In genomic region chr11:72735495-72736027, GRCh38 we compare ENCODE assay signal across 9 cellular contexts. TPM values are rescaled to one million over a fixed set of nuclear protein-coding genes. Genes with fewer than 3 reads are reported as not detected.
DNase-seq lines count a peak whose midpoint lies in the region; ATAC-seq and TF ChIP-seq lines count a peak whose summit lies in the region.
"Had no signal": no experiment of that assay in that cellular context is flagged by ENCODE, and none has a peak within 500 bp of the region (broad histone marks: within the 10 kb centered on the region; RNA-seq: fewer than 3 reads in every experiment).

No MANE protein-coding gene starts in this region.

- H3K79me2 ChIP-seq in mesendoderm (ENCODE audit: control insufficient read depth, insufficient read depth, low read length), result peaks cover 47% of the 10 kb centered on the region

- H3K36me3 ChIP-seq in mesendoderm (ENCODE audit: control insufficient read depth, insufficient read depth, low read length) (no peaks in the 10 kb centered on the region), mucosa of descending colon (ENCODE audit: low read depth) (no peaks in the 10 kb centered on the region)

- H3K4me1 Mint-ChIP-seq in dendritic cell treated with granulocyte-macrophage colony-stimulating factor and Interleukin-4, amounts not matched to agents 40 ng/mL and 50 ng/mL, for 4 days (ENCODE audit: low read depth), result peaks cover 88% of the 10 kb centered on the region

- ATAC-seq in mucosa of descending colon, result no peak
- no peak for ATAC-seq in HG02571 (IDR thresholded peaks at IDR 0.05; ENCODE audit: unreplicated experiment)

- no peak overlapping the region for H2AK5ac ChIP-seq in mesendoderm (ENCODE audit: low read length)

- no peaks in the 10 kb centered on the region for H3K27me3 Mint-ChIP-seq in dendritic cell treated with granulocyte-macrophage colony-stimulating factor and Interleukin-4, amounts not matched to agents 40 ng/mL and 50 ng/mL, for 4 days

- H3K27ac Mint-ChIP-seq in dendritic cell treated with granulocyte-macrophage colony-stimulating factor and Interleukin-4, amounts not matched to agents 40 ng/mL and 50 ng/mL, for 4 days, result peak overlapping the region; percentile 90

- peaks cover 66% of the 10 kb centered on the region for H3K36me3 Mint-ChIP-seq in dendritic cell treated with granulocyte-macrophage colony-stimulating factor and Interleukin-4, amounts not matched to agents 40 ng/mL and 50 ng/mL, for 4 days (ENCODE audit: low read depth)

- peaks cover 25% of the 10 kb centered on the region for H3K79me1 ChIP-seq in mesendoderm (ENCODE audit: low read length)

- peak overlapping the region; percentile 21 for H2BK5ac ChIP-seq in mesendoderm (ENCODE audit: low read length)

- no peaks in the 10 kb centered on the region for H3K9me3 ChIP-seq in mucosa of descending colon

- peak overlapping the region; percentile 29 for H3K56ac ChIP-seq in mesendoderm (ENCODE audit: low read length)

- H4K5ac ChIP-seq in mesendoderm (ENCODE audit: low read length), result no peak overlapping the region

- H3K27me3 ChIP-seq in mesendoderm (ENCODE audit: insufficient read depth, low read length, poor library complexity), result no peaks in the 10 kb centered on the region

- no peak overlapping the region for H3K18ac ChIP-seq in mesendoderm (ENCODE audit: low read length)

- H3K9me3 Mint-ChIP-seq in dendritic cell treated with granulocyte-macrophage colony-stimulating factor and Interleukin-4, amounts not matched to agents 40 ng/mL and 50 ng/mL, for 4 days, result peaks cover 15% of the 10 kb centered on the region

- intact Hi-C loops in dendritic cell treated with granulocyte-macrophage colony-stimulating factor and Interleukin-4, amounts not matched to agents 40 ng/mL and 50 ng/mL, for 4 days (cut with micrococcal nuclease), result loop anchor here (1.0 to 5.0 kb wide), 3 partner anchors 13 to 72 kb away; partner anchors contain the start of gene ARAP1
- intact Hi-C loops in mucosa of descending colon (cut with DNase I, micrococcal nuclease), result no loop called here

- no peak overlapping the region for H3K23ac ChIP-seq in mesendoderm (ENCODE audit: low read length)

- H2BK15ac ChIP-seq in mesendoderm (replicated peaks; ENCODE audit: low read depth), result no peak overlapping the region

- peak; percentile 70 for DNase-seq in CD1c-positive myeloid dendritic cell (ENCODE audit: extremely low spot score)
- peak; percentile 19 for DNase-seq in LoVo (ENCODE audit: low spot score)
- DNase-seq in mesendoderm, result peak; percentile 98
- DNase-seq in NCI-H1048 (lab: John Stamatoyannopoulos, UW), result no peak
- DNase-seq in mucosa of descending colon, result no peak
- DNase-seq in NCI-H748 (lab: John Stamatoyannopoulos, UW; ENCODE audit: unreplicated experiment), result no peak
- DNase-seq: stimulated activated CD4-positive, alpha-beta T cell treated with anti-CD3 and anti-CD28 coated beads, Interleukin-4, amount 100 ng/mL, for 1 hour had no signal

- no peak overlapping the region for H3K4me3 ChIP-seq in mesendoderm (ENCODE audit: low read length)
- no peak overlapping the region for H3K4me3 ChIP-seq in mucosa of descending colon

- H3K4me2 ChIP-seq in mesendoderm (ENCODE audit: low read length), result no peak overlapping the region

- no CpG with 5 or more reads among the region's 8 CpGs for WGBS in mesendoderm (ENCODE audit: extremely low coverage, insufficient coverage, low lambda C conversion rate)

- TF ChIP-seq CTCF in mucosa of descending colon (IDR thresholded peaks at IDR 0.05), result no peak

- no peak overlapping the region for H2BK120ac ChIP-seq in mesendoderm (ENCODE audit: low read depth, low read length)

- H3K4me3 Mint-ChIP-seq in dendritic cell treated with granulocyte-macrophage colony-stimulating factor and Interleukin-4, amounts not matched to agents 40 ng/mL and 50 ng/mL, for 4 days, result peak overlapping the region; percentile 69

- H3K9ac ChIP-seq in mesendoderm (ENCODE audit: low read length), result peak overlapping the region; percentile 14

- H3K27ac ChIP-seq in mesendoderm (ENCODE audit: low read depth, low read length), result peak overlapping the region; percentile 57

- peaks cover 23% of the 10 kb centered on the region for H3K4me1 ChIP-seq in mesendoderm (ENCODE audit: control insufficient read depth, low read depth, low read length)
- no peaks in the 10 kb centered on the region for H3K4me1 ChIP-seq in mucosa of descending colon (ENCODE audit: low read depth)

- H3K4ac ChIP-seq in mesendoderm (ENCODE audit: low read depth, low read length), result no peak overlapping the region

- H4K8ac ChIP-seq in mesendoderm (ENCODE audit: low read depth, low read length), result no peak overlapping the region

RNA-seq across cellular contexts. Expression of gene ARAP1, which starts 16.6 kb away (rescaled TPM):
- 29.0 TPM for polyA plus RNA-seq in mesendoderm (2013, experiment 1 of 2)
- polyA plus RNA-seq in mesendoderm (2013, experiment 2 of 2), result 27.5 TPM
- 10 to 100 TPM; 69.3 to 84.8 (median 84.0) TPM for total RNA-seq in mucosa of descending colon

RNA-seq across cellular contexts. Expression of gene STARD10, which starts 58.3 kb away (rescaled TPM):
- 12.8 TPM for polyA plus RNA-seq in mesendoderm (2013, experiment 1 of 2)
- polyA plus RNA-seq in mesendoderm (2013, experiment 2 of 2), result 13.7 TPM
- 100 to 1,000 TPM; 177 to 472 (median 306) TPM for total RNA-seq in mucosa of descending colon

Comparison
In these comparisons a context has a peak if more than half of its experiments do, and no peak if none do; other contexts are left out.
1. DNase-seq: peak in CD1c-positive myeloid dendritic cell (single experiment), LoVo (single experiment) and mesendoderm (single experiment); none in NCI-H1048 (single experiment), mucosa of descending colon (0 of 3) and NCI-H748 (single experiment).